In genomic region chr18:13452448-13452811, GRCh38 we compare ENCODE assay signal across 11 cellular contexts.
A peak's percentile ranks its signal among the peaks of the same experiment; 100 is the strongest.
DNase-seq lines count a peak whose midpoint lies in the region; ATAC-seq, FAIRE-seq and TF ChIP-seq lines count a peak whose summit lies in the region.
"Had no signal": no experiment of that assay in that cellular context is flagged by ENCODE, and none has a peak within 500 bp of the region (broad histone marks: within the 10 kb centered on the region; RNA-seq: fewer than 3 reads in every experiment).

No MANE protein-coding gene starts in this region.

- no peak overlapping the region for H3K4me3 ChIP-seq in bronchial epithelial cell (ENCODE audit: low read depth, low read length)
- H3K4me3 ChIP-seq in aorta (ENCODE audit: low read length in 2 of 2) = no peak overlapping the region
- H3K4me3 ChIP-seq in small intestine (ENCODE audit: low read depth in 1 of 2, low read length in 2 of 2) = no peak overlapping the region
- no peak overlapping the region for H3K4me3 ChIP-seq in naive thymus-derived CD4-positive, alpha-beta T cell (ENCODE audit: low read length)

- H3K27ac Mint-ChIP-seq in activated T-cell treated with anti-CD3 and anti-CD28 coated beads, Interleukin-2, amount 50 U/mL, for 24 hours = no peak overlapping the region
- no peak overlapping the region for H3K27ac Mint-ChIP-seq in naive thymus-derived CD4-positive, alpha-beta T cell
- H3K27ac Mint-ChIP-seq: B cell had no signal

- POLR2A ChIA-PET in naive thymus-derived CD4-positive, alpha-beta T cell (lab: Charles Lee) = interaction anchor here (1.2 kb wide), 1 partner anchor 11 kb away, joined by 3 read pairs; no protein-coding TSS in a partner anchor

- H3K9me3 ChIP-seq in aorta (ENCODE audit: control insufficient read depth, low read length) (no peaks in the 10 kb centered on the region), small intestine (ENCODE audit: control insufficient read depth, low read depth) (no peaks in the 10 kb centered on the region)
- no peaks in the 10 kb centered on the region for H3K9me3 ChIP-seq in naive thymus-derived CD4-positive, alpha-beta T cell (ENCODE audit: control insufficient read depth in 2 of 3, low read length in 3 of 3)

- no peaks in the 10 kb centered on the region for H3K9me3 Mint-ChIP-seq in activated T-cell treated with anti-CD3 and anti-CD28 coated beads, Interleukin-2, amount 50 U/mL, for 24 hours
- no peaks in the 10 kb centered on the region for H3K9me3 Mint-ChIP-seq in activated T-cell treated with anti-CD3 and anti-CD28 coated beads, Interleukin-2, amount 50 U/mL, for 4 hours
- no peaks in the 10 kb centered on the region for H3K9me3 Mint-ChIP-seq in naive thymus-derived CD4-positive, alpha-beta T cell

- FAIRE-seq in bronchial epithelial cell (lab: Jason Lieb, UNC) = no peak
- FAIRE-seq in small intestine (lab: Jason Lieb, UNC) = no peak
- FAIRE-seq: endometrium had no signal

- intact Hi-C loops in aorta (cut with DNase I) = loop anchor here in 1 of 2 donors (5.0 kb wide), 1 partner anchor 40 kb away; no protein-coding TSS in a partner anchor
- intact Hi-C loops in naive thymus-derived CD4-positive, alpha-beta T cell (cut with micrococcal nuclease) = no loop called here

- CTCF ChIA-PET in naive thymus-derived CD4-positive, alpha-beta T cell (lab: Charles Lee) = no interaction called here

- 13 to 14% methylated on average over 8 of the region's 8 CpGs for WGBS in aorta, 2 donors
- 65 to 80% (median 78%) methylated on average over 8 of the region's 8 CpGs for WGBS in small intestine, 3 donors

- no peaks in the 10 kb centered on the region for H3K36me3 ChIP-seq in bronchial epithelial cell (ENCODE audit: control insufficient read depth, insufficient read depth, low read length)
- H3K36me3 ChIP-seq in aorta (ENCODE audit: control insufficient read depth in 1 of 2, insufficient read depth in 2 of 2, low read length in 1 of 2) = no peaks in the 10 kb centered on the region
- H3K36me3 ChIP-seq in small intestine (ENCODE audit: control insufficient read depth in 2 of 2, insufficient read depth in 2 of 2, low read length in 2 of 2) = no peaks in the 10 kb centered on the region
- no peaks in the 10 kb centered on the region for H3K36me3 ChIP-seq in naive thymus-derived CD4-positive, alpha-beta T cell (ENCODE audit: control insufficient read depth in 2 of 3, insufficient read depth in 3 of 3, low read length in 3 of 3)

- H3K27me3 ChIP-seq in bronchial epithelial cell (ENCODE audit: control insufficient read depth, insufficient read depth, low read length) (no peaks in the 10 kb centered on the region), aorta (ENCODE audit: control insufficient read depth in 1 of 2, insufficient read depth in 2 of 2, low read length in 1 of 2) (no peaks in the 10 kb centered on the region), small intestine (ENCODE audit: control insufficient read depth in 2 of 2, insufficient read depth in 2 of 2, low read length in 2 of 2) (no peaks in the 10 kb centered on the region)
- H3K27me3 ChIP-seq in naive thymus-derived CD4-positive, alpha-beta T cell (ENCODE audit: control insufficient read depth in 2 of 2, insufficient read depth in 2 of 2, low read length in 2 of 2) = no peaks in the 10 kb centered on the region

- H3K27ac ChIP-seq in aorta (ENCODE audit: low read depth in 1 of 2, low read length in 2 of 2) (peak overlapping the region in 1 of 2 donors; percentile 75), small intestine (ENCODE audit: low read depth in 1 of 2, low read length in 1 of 2) (no peak overlapping the region)
- H3K27ac ChIP-seq in naive thymus-derived CD4-positive, alpha-beta T cell (ENCODE audit: low read depth, low read length) = no peak overlapping the region

- peaks cover 54% of the 10 kb centered on the region for H3K4me1 Mint-ChIP-seq in activated T-cell treated with anti-CD3 and anti-CD28 coated beads, Interleukin-2, amount 50 U/mL, for 24 hours (ENCODE audit: low read depth)
- peaks cover 37% of the 10 kb centered on the region for H3K4me1 Mint-ChIP-seq in activated T-cell treated with anti-CD3 and anti-CD28 coated beads, Interleukin-2, amount 50 U/mL, for 4 hours (ENCODE audit: low read depth)
- H3K4me1 Mint-ChIP-seq in naive thymus-derived CD4-positive, alpha-beta T cell = peaks cover 42 to 76% (median 62%) of the 10 kb centered on the region in 7 donors

- H3K4me1 ChIP-seq in aorta (ENCODE audit: control insufficient read depth in 1 of 2, insufficient read depth in 2 of 2, low read length in 2 of 2) (no peaks in the 10 kb centered on the region), small intestine (ENCODE audit: control insufficient read depth in 2 of 2, insufficient read depth in 1 of 2, low read depth in 1 of 2, low read length in 1 of 2) (no peaks in the 10 kb centered on the region)
- peaks cover 12% of the 10 kb centered on the region in 2 donors for H3K4me1 ChIP-seq in naive thymus-derived CD4-positive, alpha-beta T cell (ENCODE audit: control insufficient read depth in 2 of 2, insufficient read depth in 2 of 2, low read length in 2 of 2)

- no peak for ATAC-seq in activated T-cell treated with anti-CD3 and anti-CD28 coated beads, Interleukin-2, amount 50 U/mL, for 4 hours
- ATAC-seq in aorta (ENCODE audit: low FRiP score) = peak; percentile 83
- ATAC-seq in GM21786 (IDR thresholded peaks at IDR 0.05; ENCODE audit: unreplicated experiment) = no peak
- ATAC-seq in naive thymus-derived CD4-positive, alpha-beta T cell = no peak

- no peaks in the 10 kb centered on the region for H3K36me3 Mint-ChIP-seq in activated T-cell treated with anti-CD3 and anti-CD28 coated beads, Interleukin-2, amount 50 U/mL, for 24 hours (ENCODE audit: low read depth)
- peaks cover 3% of the 10 kb centered on the region for H3K36me3 Mint-ChIP-seq in activated T-cell treated with anti-CD3 and anti-CD28 coated beads, Interleukin-2, amount 50 U/mL, for 4 hours (ENCODE audit: insufficient read depth)
- peaks cover 0 to 4% (median 0%) of the 10 kb centered on the region in 5 donors for H3K36me3 Mint-ChIP-seq in naive thymus-derived CD4-positive, alpha-beta T cell

- peak; percentile 18 for DNase-seq in activated T-cell treated with anti-CD3 and anti-CD28 coated beads, Interleukin-2, amount 50 U/mL, for 24 hours
- DNase-seq in activated T-cell treated with anti-CD3 and anti-CD28 coated beads, Interleukin-2, amount 50 U/mL, for 4 hours = no peak
- DNase-seq in bronchial epithelial cell (ENCODE audit: low read depth) (peak; percentile 17), islet precursor cell (peak; percentile 87), aorta (peak in 1 of 2 donors; percentile 80), small intestine (no peak)
- no peak for DNase-seq in naive thymus-derived CD4-positive, alpha-beta T cell
- DNase-seq: NCI-H1092 had no signal

- no peak for TF ChIP-seq CTCF in bronchial epithelial cell (IDR thresholded peaks at IDR 0.05; ENCODE audit: insufficient read depth, low read length, severe bottlenecking)

- H3K4me3 Mint-ChIP-seq in activated T-cell treated with anti-CD3 and anti-CD28 coated beads, Interleukin-2, amount 50 U/mL, for 24 hours = no peak overlapping the region
- no peak overlapping the region for H3K4me3 Mint-ChIP-seq in activated T-cell treated with anti-CD3 and anti-CD28 coated beads, Interleukin-2, amount 50 U/mL, for 4 hours
- no peak overlapping the region for H3K4me3 Mint-ChIP-seq in naive thymus-derived CD4-positive, alpha-beta T cell
- H3K4me3 Mint-ChIP-seq: B cell had no signal

- H3K27me3 Mint-ChIP-seq in activated T-cell treated with anti-CD3 and anti-CD28 coated beads, Interleukin-2, amount 50 U/mL, for 24 hours = no peaks in the 10 kb centered on the region
- no peaks in the 10 kb centered on the region for H3K27me3 Mint-ChIP-seq in activated T-cell treated with anti-CD3 and anti-CD28 coated beads, Interleukin-2, amount 50 U/mL, for 4 hours (ENCODE audit: low read depth)
- no peaks in the 10 kb centered on the region for H3K27me3 Mint-ChIP-seq in naive thymus-derived CD4-positive, alpha-beta T cell

Comparison
In these comparisons a context has a peak if more than half of its experiments do, and no peak if none do; other contexts are left out.
1. DNase-seq: peak in activated T-cell treated with anti-CD3 and anti-CD28 coated beads, Interleukin-2, amount 50 U/mL, for 24 hours (single experiment), bronchial epithelial cell (single experiment) and islet precursor cell (single experiment); none in activated T-cell treated with anti-CD3 and anti-CD28 coated beads, Interleukin-2, amount 50 U/mL, for 4 hours (single experiment), small intestine (single experiment) and naive thymus-derived CD4-positive, alpha-beta T cell (0 of 9).